ENCODE assay signal across 8 cellular contexts in genomic region chr7:129188892-129189660, GRCh38. TPM values are rescaled to one million over a fixed set of nuclear protein-coding genes. Genes with fewer than 3 reads are reported as not detected.
DNase-seq lines count a peak whose midpoint lies in the region; ATAC-seq, FAIRE-seq and TF ChIP-seq lines count a peak whose summit lies in the region.

No MANE protein-coding gene starts in this region.

- RAD21 ChIA-PET in GM12878 (lab: Charles Lee; ENCODE audit: unreplicated experiment): no interaction called here

- no peak for DNase-seq in GM12878 (ENCODE audit: low read depth, low spot score)
- peak; percentile 71 for DNase-seq in left kidney (ENCODE audit: low read depth, low spot score)
- DNase-seq in thoracic aorta (ENCODE audit: low spot score): no peak
- no peak for DNase-seq in GM19238 (ENCODE audit: insufficient read length, low spot score)
- DNase-seq in COR-L47 (lab: John Stamatoyannopoulos, UW): no peak

- H3K4me3 ChIP-seq in BLaER1 (peak overlapping the region; percentile 96), HEK293 (ENCODE audit: low read depth, low read length) (peak overlapping the region; percentile 87), GM12878 (peak overlapping the region; percentile 92), thoracic aorta (peak overlapping the region; percentile 96)

- H2AFZ ChIP-seq in GM12878 (ENCODE audit: control insufficient read depth, low read depth, low read length): peak overlapping the region; percentile 75

- H3K27me3 ChIP-seq in BLaER1 (peaks cover 34% of the 10 kb centered on the region), GM12878 (replicated peaks in 1 of 2; ENCODE audit: control insufficient read depth in 2 of 2, insufficient read depth in 2 of 2, low read length in 1 of 2) (0 out of 4 replicates have a peak, but pooled peaks cover 0 to 1% of the 10 kb centered on the region in 2 experiments), thoracic aorta (replicated peaks; ENCODE audit: insufficient read depth) (no peaks in the 10 kb centered on the region)

- no TSS peak for BruUV-seq in GM12878 (replicated peaks; lab: Mats Ljungman, UMichigan)

- H3K9me3 ChIP-seq in BLaER1 (no peaks in the 10 kb centered on the region), HEK293 (ENCODE audit: control insufficient read depth, insufficient read depth, low read depth, low read length) (no peaks in the 10 kb centered on the region), GM12878 (replicated peaks; ENCODE audit: control insufficient read depth, insufficient read depth, low read length) (no peaks in the 10 kb centered on the region), thoracic aorta (no peaks in the 10 kb centered on the region)

- WGBS in GM12878 (ENCODE audit: insufficient coverage, insufficient replicate concordance, low lambda C conversion rate, missing lambda C conversion rate): 6% methylated on average over 35 of the region's 83 CpGs

- SMC1A ChIA-PET in GM12878 (lab: Charles Lee; ENCODE audit: uncharacterized antibody, unreplicated experiment): no interaction called here

- H3K36me3 ChIP-seq in BLaER1 (peaks cover 16% of the 10 kb centered on the region), HEK293 (ENCODE audit: control insufficient read depth in 2 of 2, insufficient read depth in 1 of 2, low read length in 2 of 2) (peaks cover 3 to 20% of the 10 kb centered on the region in 2 experiments; a peak in 2 of 3 replicates), GM12878 (ENCODE audit: control insufficient read depth in 2 of 2, insufficient read depth in 2 of 2, low read length in 1 of 2) (no peaks in the 10 kb centered on the region), thoracic aorta (no peaks in the 10 kb centered on the region)

- H3K27ac ChIP-seq in BLaER1 (peak overlapping the region; percentile 91), HEK293 (ENCODE audit: extremely low read depth, low read depth, low read length) (peak overlapping the region; percentile 85), GM12878 (ENCODE audit: control insufficient read depth, insufficient read depth) (no peak overlapping the region), thoracic aorta (no peak overlapping the region)

- ATAC-seq in GM12878 (peak; percentile 63), thoracic aorta (ENCODE audit: insufficient number of reproducible peaks, low FRiP score, low read depth) (no peak), HG03039 (IDR thresholded peaks at IDR 0.05; ENCODE audit: unreplicated experiment) (no peak)

- FAIRE-seq in GM12878 (lab: Jason Lieb, UNC): no peak

- peaks cover 36% of the 10 kb centered on the region for H3K4me1 ChIP-seq in BLaER1
- H3K4me1 ChIP-seq in HEK293 (ENCODE audit: control insufficient read depth, insufficient read depth, low read length): no peaks in the 10 kb centered on the region; the same call in 1 of the 2 replicates
- H3K4me1 ChIP-seq in GM12878 (ENCODE audit: control insufficient read depth, insufficient read depth, low read length): peaks cover 8% of the 10 kb centered on the region
- peaks cover 5 to 16% of the 10 kb centered on the region in 2 donors for H3K4me1 ChIP-seq in thoracic aorta (ENCODE audit: control insufficient read depth in 1 of 2, low read depth in 2 of 2)

- H3K9ac ChIP-seq in BLaER1 (peak overlapping the region; percentile 91), GM12878 (ENCODE audit: control insufficient read depth, insufficient read depth, low read length) (peak overlapping the region; percentile 73)

- in situ Hi-C loops in GM12878 (cut with MboI): no loop called here

- peaks cover 32% of the 10 kb centered on the region for H4K20me1 ChIP-seq in BLaER1
- no peaks in the 10 kb centered on the region for H4K20me1 ChIP-seq in GM12878 (ENCODE audit: control insufficient read depth, insufficient read depth)

- H3K4me2 ChIP-seq in BLaER1: peak overlapping the region; percentile 92
- peak overlapping the region; percentile 99 for H3K4me2 ChIP-seq in GM12878 (ENCODE audit: control insufficient read depth, insufficient read depth)

- CTCF ChIA-PET in HEK293 (lab: Yijun Ruan, JAX): interaction anchor here (0.6 to 0.7 kb wide), 3 partner anchors 187 to 317 kb away, joined by 3 read pairs; no protein-coding TSS in a partner anchor
- CTCF ChIA-PET in GM12878 (lab: Yijun Ruan, JAX): no interaction called here

- POLR2A ChIA-PET in HEK293 (lab: Yijun Ruan, JAX): interaction anchor here (0.6 to 0.7 kb wide), 3 partner anchors 31 to 148 kb away, joined by 3 to 7 read pairs (median 5); no protein-coding TSS in a partner anchor
- POLR2A ChIA-PET in GM12878 (lab: Charles Lee): no interaction called here

- H3K79me2 ChIP-seq in GM12878 (ENCODE audit: control insufficient read depth, insufficient read depth, low read length): no peaks in the 10 kb centered on the region; the same call in 1 of the 2 replicates

- TF ChIP-seq RAD21 in GM12878 (IDR thresholded peaks at IDR 0.05; ENCODE audit: insufficient read depth, low read depth, low read length): no peak

- TF ChIP-seq CTCF in HEK293 (tag by site-specific recombination; IDR thresholded peaks at IDR 0.05) (0 out of 2 replicates have a peak, but pooled peaks have one; percentile 28), GM12878 (IDR thresholded peaks at IDR 0.05 in 2 of 3, conservative IDR thresholded peaks at IDR 0.05 in 1 of 3; ENCODE audit: control insufficient read depth in 2 of 3, extremely low read depth in 1 of 3, insufficient read depth in 1 of 3, low read depth in 3 of 3, low read length in 3 of 3) (no peak), thoracic aorta (IDR thresholded peaks at IDR 0.05) (no peak)

- TF ChIP-seq POLR2A in GM12878 (IDR thresholded peaks at IDR 0.05; ENCODE audit: low read depth, low read length): peak; percentile 36; the same call in 1 of the 2 replicates

- intact Hi-C loops in GM12878 (cut with micrococcal nuclease; ENCODE audit: unreplicated experiment): no loop called here

- TF ChIP-seq EP300 in GM12878 (IDR thresholded peaks at IDR 0.05; ENCODE audit: borderline replicate concordance in 1 of 2, control insufficient read depth in 1 of 2, low read depth in 2 of 2, low read length in 2 of 2): no peak

TF ChIP-seq in HEK293, 187 proteins besides CTCF, POLR2A, EP300 and RAD21 (continues in another document):
- TF ChIP-seq ZEB2 (tag by site-specific recombination; IDR thresholded peaks at IDR 0.05): 0 out of 2 replicates have a peak, but pooled peaks have one; percentile 43

RNA-seq across cellular contexts. Expression of gene SMO, which starts 0.6 kb away (rescaled TPM):
- total RNA-seq in GM12878 (2013; cell fraction: nucleolus; rRNA removed): 7.3 and 7.8 TPM in 2 replicates
- total RNA-seq in GM12878 (2014; rRNA removed) (7.8 and 8.2 TPM in 2 replicates), GM12878 (2014; rRNA removed; fragmentation: Illumina TruSeq; extraction: Trizol) (3.0 and 3.3 TPM in 2 replicates), GM12878 (2021) (9.6 and 11.2 TPM in 2 replicates), thoracic aorta (10 to 100 TPM in 1 of 2 donors, 1 to 10 TPM in 1; 8.7 to 16.4 TPM)
- polyA plus RNA-seq in GM12878 (2011; ENCODE audit: low read depth): 5.7 TPM
- polyA plus RNA-seq in GM12878 (2011; rRNA removed) (0.91 and 1.5 TPM in 2 replicates), GM12878 (2014; fragmentation: Illumina TruSeq; extraction: Trizol) (3.2 and 4.6 TPM in 2 replicates), GM12878 (2014; fragmentation: Nextera tagmentation; extraction: Ambion mirVana) (under 1 TPM; 0.40 to 0.62 TPM), GM12878 (2014; rRNA removed) (8.2 and 8.3 TPM in 2 replicates), GM12878 (2016; fragmentation: Nextera tagmentation; extraction: Ambion mirVana) (1 to 10 TPM; 1.1 to 1.9 TPM)
- 2.2 and 2.4 TPM in 2 replicates for polyA plus RNA-seq in GM12878 (2011; cell fraction: cytosol; rRNA removed)
- polyA plus RNA-seq in GM12878 (2011; cell fraction: nucleus; rRNA removed): 5.9 and 8.6 TPM in 2 replicates
- 12.4 and 13.1 TPM in 2 replicates for polyA plus RNA-seq in GM12878 (2012)
- 3.5 and 7.3 TPM in 2 replicates for polyA minus RNA-seq in GM12878 (2011; rRNA and poly(A)+ RNA removed)
- polyA minus RNA-seq in GM12878 (2011; cell fraction: cytosol; rRNA and poly(A)+ RNA removed): 0.83 and 1.3 TPM in 2 replicates
- polyA minus RNA-seq in GM12878 (2011; cell fraction: nucleus; rRNA and poly(A)+ RNA removed): 1.3 TPM in 2 replicates

RNA-seq across cellular contexts. Expression of gene AHCYL2, which starts 35.8 kb away (rescaled TPM):
- 19.4 and 28.2 TPM in 2 replicates for total RNA-seq in GM12878 (2013; cell fraction: nucleolus; rRNA removed)
- total RNA-seq in GM12878 (2014; rRNA removed): 6.0 and 6.7 TPM in 2 replicates
- 4.7 and 5.5 TPM in 2 replicates for total RNA-seq in GM12878 (2014; rRNA removed; fragmentation: Illumina TruSeq; extraction: Trizol)
- total RNA-seq in GM12878 (2021): 7.0 and 8.3 TPM in 2 replicates
- polyA plus RNA-seq in GM12878 (2011; ENCODE audit: low read depth): 2.7 TPM
- polyA plus RNA-seq in GM12878 (2011; rRNA removed): 29.1 and 31.4 TPM in 2 replicates
- polyA plus RNA-seq in GM12878 (2011; cell fraction: cytosol; rRNA removed): 13.4 and 16.4 TPM in 2 replicates
- polyA plus RNA-seq in GM12878 (2011; cell fraction: nucleus; rRNA removed): 23.3 and 25.6 TPM in 2 replicates
- 3.2 and 4.4 TPM in 2 replicates for polyA plus RNA-seq in GM12878 (2012)
- 7.7 and 9.8 TPM in 2 replicates for polyA plus RNA-seq in GM12878 (2014; fragmentation: Illumina TruSeq; extraction: Trizol)
- polyA plus RNA-seq in GM12878 (2014; fragmentation: Nextera tagmentation; extraction: Ambion mirVana): 1 to 10 TPM; 1.7 to 2.0 TPM
- polyA plus RNA-seq in GM12878 (2014; rRNA removed): 5.0 and 6.1 TPM in 2 replicates
- 1 to 10 TPM; 3.5 to 4.4 TPM for polyA plus RNA-seq in GM12878 (2016; fragmentation: Nextera tagmentation; extraction: Ambion mirVana)
- 30.6 and 31.0 TPM in 2 replicates for polyA minus RNA-seq in GM12878 (2011; rRNA and poly(A)+ RNA removed)
- 8.3 and 9.8 TPM in 2 replicates for polyA minus RNA-seq in GM12878 (2011; cell fraction: cytosol; rRNA and poly(A)+ RNA removed)
- polyA minus RNA-seq in GM12878 (2011; cell fraction: nucleus; rRNA and poly(A)+ RNA removed): 13.5 and 15.2 TPM in 2 replicates
- 10 to 100 TPM; 28.3 to 31.4 TPM for total RNA-seq in thoracic aorta

RNA-seq across cellular contexts. Expression of gene TSPAN33, which starts 44.6 kb away (rescaled TPM):
- 84.1 and 97.9 TPM in 2 replicates for total RNA-seq in GM12878 (2013; cell fraction: nucleolus; rRNA removed)
- total RNA-seq in GM12878 (2014; rRNA removed) (108 and 109 TPM in 2 replicates), GM12878 (2014; rRNA removed; fragmentation: Illumina TruSeq; extraction: Trizol) (77.8 and 78.8 TPM in 2 replicates), GM12878 (2021) (113 and 122 TPM in 2 replicates), thoracic aorta (10 to 100 TPM in 1 of 2 donors, 1 to 10 TPM in 1; 6.3 to 14.1 TPM)
- 145 TPM for polyA plus RNA-seq in GM12878 (2011; ENCODE audit: low read depth)
- polyA plus RNA-seq in GM12878 (2011; rRNA removed) (89.1 and 123 TPM in 2 replicates), GM12878 (2014; fragmentation: Illumina TruSeq; extraction: Trizol) (78.5 and 94.8 TPM in 2 replicates), GM12878 (2014; fragmentation: Nextera tagmentation; extraction: Ambion mirVana) (10 to 100 TPM; 17.8 to 30.0 TPM), GM12878 (2014; rRNA removed) (95.6 and 99.0 TPM in 2 replicates), GM12878 (2016; fragmentation: Nextera tagmentation; extraction: Ambion mirVana) (10 to 100 TPM; 12.0 to 15.8 TPM)
- 153 and 156 TPM in 2 replicates for polyA plus RNA-seq in GM12878 (2011; cell fraction: cytosol; rRNA removed)
- polyA plus RNA-seq in GM12878 (2011; cell fraction: nucleus; rRNA removed): 104 and 146 TPM in 2 replicates
- polyA plus RNA-seq in GM12878 (2012): 192 and 193 TPM in 2 replicates
- polyA minus RNA-seq in GM12878 (2011; rRNA and poly(A)+ RNA removed): 183 and 197 TPM in 2 replicates
- 46.8 and 47.3 TPM in 2 replicates for polyA minus RNA-seq in GM12878 (2011; cell fraction: cytosol; rRNA and poly(A)+ RNA removed)
- 43.9 and 58.9 TPM in 2 replicates for polyA minus RNA-seq in GM12878 (2011; cell fraction: nucleus; rRNA and poly(A)+ RNA removed)

Comparison
In these comparisons a context has a peak if more than half of its experiments do, and no peak if none do; other contexts are left out.
1. H3K27ac ChIP-seq: peak in BLaER1 (single experiment) and HEK293 (single experiment); none in GM12878 (single experiment) and thoracic aorta (0 of 2).
2. RNA of gene TSPAN33, which starts 44.6 kb away (total RNA-seq): 77.8 to 122 TPM in GM12878; 6.3 to 14.1 TPM in thoracic aorta; every median in the first group is over 4 times any median in the second.
3. Peak in every context shown above with its lines, with median percentiles within 50 percentile points of each other: H3K4me3 ChIP-seq.